16 cellular contexts compared by ENCODE assay signal in the genomic region with DNA sequence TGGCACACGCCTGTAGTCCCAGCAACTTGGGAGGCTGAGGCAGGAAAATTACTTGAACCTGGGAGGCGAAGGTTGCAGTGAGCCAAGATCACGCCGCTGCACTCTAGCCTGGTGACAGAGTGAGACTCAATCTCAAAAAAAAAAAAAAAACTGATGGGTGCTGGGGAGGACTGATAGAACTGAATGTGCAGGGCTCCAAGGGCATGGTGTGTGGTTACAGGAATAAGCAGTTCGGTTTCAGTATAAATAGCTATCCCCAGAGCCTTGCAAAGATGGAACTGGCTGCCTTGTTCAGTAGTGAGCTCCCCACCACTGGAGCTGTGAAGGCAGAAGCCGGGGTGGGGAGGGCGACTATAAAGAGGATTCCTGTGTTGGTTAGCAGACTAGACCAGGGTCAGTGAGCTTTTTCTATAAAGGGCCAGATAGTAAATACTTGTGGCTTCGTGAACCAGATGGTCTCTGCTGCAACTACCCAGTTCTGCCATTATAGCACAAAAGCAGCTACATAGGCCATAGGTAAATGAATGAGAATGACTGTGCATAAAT. TPM values are rescaled to one million over a fixed set of nuclear protein-coding genes. Genes with fewer than 3 reads are reported as not detected.
DNase-seq lines count a peak whose midpoint lies in the region; ATAC-seq lines count a peak whose summit lies in the region.
"Had no signal": no experiment of that assay in that cellular context is flagged by ENCODE, and none has a peak within 500 bp of the region (broad histone marks: within the 10 kb centered on the region; RNA-seq: fewer than 3 reads in every experiment).

No MANE protein-coding gene starts in this region.

- H3K4me2 ChIP-seq in mesenchymal stem cell (ENCODE audit: low read length, poor library complexity, severe bottlenecking) = no peak overlapping the region

- H2AFZ ChIP-seq in mesenchymal stem cell (ENCODE audit: low read depth, low read length) = no peak overlapping the region

- H3K23ac ChIP-seq in mesenchymal stem cell (ENCODE audit: low read length in 2 of 2) = no peak overlapping the region

- 85% methylated on average over 8 of the region's 8 CpGs for WGBS in mesenchymal stem cell

- no peaks in the 10 kb centered on the region for H3K27me3 ChIP-seq in mesenchymal stem cell (ENCODE audit: control insufficient read depth in 1 of 2, insufficient read depth in 1 of 2, low read length in 2 of 2)
- H3K27me3 ChIP-seq: foreskin keratinocyte had no signal

- no peaks in the 10 kb centered on the region for H3K9me3 ChIP-seq in mesenchymal stem cell (ENCODE audit: control insufficient read depth, low read length)
- H3K9me3 ChIP-seq: thoracic aorta had no signal

- H3K79me1 ChIP-seq in mesenchymal stem cell (replicated peaks; ENCODE audit: low read length, poor library complexity, severe bottlenecking) = peaks cover 52% of the 10 kb centered on the region

- H4K91ac ChIP-seq in mesenchymal stem cell (ENCODE audit: low read length) = no peak overlapping the region

- H3K27me3 Mint-ChIP-seq in activated T-cell treated with anti-CD3 and anti-CD28 coated beads, Interleukin-2, amount 50 U/mL, for 24 hours = no peaks in the 10 kb centered on the region
- no peaks in the 10 kb centered on the region for H3K27me3 Mint-ChIP-seq in activated T-helper 17 cell treated with anti-CD3 and anti-CD28 coated beads, Interleukin-2, amount 50 U/mL, for 72 hours
- H3K27me3 Mint-ChIP-seq: activated CD4-positive, alpha-beta memory T cell treated with anti-CD3 and anti-CD28 coated beads for 36 hours; activated naive CD8-positive, alpha-beta T cell; naive B cell had no signal

- no peak overlapping the region for H3K4me3 ChIP-seq in mesenchymal stem cell (ENCODE audit: insufficient read depth in 1 of 2, low read depth in 1 of 2, low read length in 2 of 2)
- H3K4me3 ChIP-seq: coronary artery, thoracic aorta had no signal

- no peak overlapping the region for H3K4ac ChIP-seq in mesenchymal stem cell (ENCODE audit: low read depth in 1 of 2, low read length in 2 of 2)

- H3K27ac Mint-ChIP-seq in activated T-cell treated with anti-CD3 and anti-CD28 coated beads, Interleukin-2, amount 50 U/mL, for 24 hours = peak overlapping the region; percentile 8
- H3K27ac Mint-ChIP-seq in activated T-helper 17 cell treated with anti-CD3 and anti-CD28 coated beads, Interleukin-2, amount 50 U/mL, for 72 hours = peak overlapping the region; percentile 48
- H3K27ac Mint-ChIP-seq in stimulated activated effector memory CD8-positive, alpha-beta T cell treated with anti-CD3 and anti-CD28 coated beads, Interleukin-12 subunit alpha, Interleukin-12 subunit beta, amount 100 ng/mL, for 72 hours = peak overlapping the region; percentile 52
- H3K27ac Mint-ChIP-seq: activated naive CD8-positive, alpha-beta T cell had no signal

- H4K8ac ChIP-seq in mesenchymal stem cell (ENCODE audit: low read length) = no peak overlapping the region

- H2BK12ac ChIP-seq in mesenchymal stem cell (ENCODE audit: low read length in 2 of 2) = no peak overlapping the region

- H2AK5ac ChIP-seq in mesenchymal stem cell (ENCODE audit: low read length, severe bottlenecking) = no peak overlapping the region

- H2BK120ac ChIP-seq in mesenchymal stem cell (ENCODE audit: low read depth, low read length) = no peak overlapping the region

- no peak overlapping the region for H3K9ac ChIP-seq in mesenchymal stem cell (ENCODE audit: low read length)

- peaks cover 4 to 35% of the 10 kb centered on the region in 2 experiments for H3K36me3 ChIP-seq in mesenchymal stem cell (ENCODE audit: control insufficient read depth in 1 of 2, insufficient read depth in 2 of 2, low read depth in 1 of 2, low read length in 2 of 2)
- H3K36me3 ChIP-seq: thoracic aorta had no signal

- no peak overlapping the region for H3K14ac ChIP-seq in mesenchymal stem cell (ENCODE audit: low read length in 2 of 2)

- H3K9me3 Mint-ChIP-seq in activated T-cell treated with anti-CD3 and anti-CD28 coated beads, Interleukin-2, amount 50 U/mL, for 24 hours = no peaks in the 10 kb centered on the region
- no peaks in the 10 kb centered on the region for H3K9me3 Mint-ChIP-seq in activated T-helper 17 cell treated with anti-CD3 and anti-CD28 coated beads, Interleukin-2, amount 50 U/mL, for 72 hours
- H3K9me3 Mint-ChIP-seq in stimulated activated effector memory CD8-positive, alpha-beta T cell treated with anti-CD3 and anti-CD28 coated beads, Interleukin-12 subunit alpha, Interleukin-12 subunit beta, amount 100 ng/mL, for 72 hours = no peaks in the 10 kb centered on the region
- H3K9me3 Mint-ChIP-seq: activated CD4-positive, alpha-beta memory T cell treated with anti-CD3 and anti-CD28 coated beads for 36 hours; naive B cell had no signal

- no peak overlapping the region for H3K18ac ChIP-seq in mesenchymal stem cell (ENCODE audit: low read depth in 1 of 2, low read length in 2 of 2)

- H3K4me1 ChIP-seq in mesenchymal stem cell (ENCODE audit: control insufficient read depth, insufficient read depth, low read depth, low read length) = peaks cover 10% of the 10 kb centered on the region
- H3K4me1 ChIP-seq: foreskin keratinocyte had no signal

- no peak for ATAC-seq in activated T-helper 17 cell treated with anti-CD3 and anti-CD28 coated beads, Interleukin-2, amount 50 U/mL, for 72 hours (replicated peaks)
- ATAC-seq in stimulated activated effector memory CD8-positive, alpha-beta T cell treated with anti-CD3 and anti-CD28 coated beads, Interleukin-12 subunit alpha, Interleukin-12 subunit beta, amount 100 ng/mL, for 72 hours = no peak
- no peak for ATAC-seq in GM19395 (IDR thresholded peaks at IDR 0.05; ENCODE audit: unreplicated experiment)
- ATAC-seq: foreskin keratinocyte had no signal

- DNase-seq in activated T-cell treated with anti-CD3 and anti-CD28 coated beads, Interleukin-2, amount 50 U/mL, for 24 hours = no peak
- DNase-seq in activated T-cell treated with anti-CD3 and anti-CD28 coated beads for 4 hours (no peak), mesenchymal stem cell (peak; percentile 27), NCI-H2171 treated with DMSO at 0.1 percent for 48 hours (lab: John Stamatoyannopoulos, UW) (no peak)
- DNase-seq in stimulated activated effector memory CD8-positive, alpha-beta T cell treated with anti-CD3 and anti-CD28 coated beads, Interleukin-12 subunit alpha, Interleukin-12 subunit beta, amount 100 ng/mL, for 72 hours (ENCODE audit: low spot score in 2 of 2) = no peak
- no peak for DNase-seq in stimulated activated CD8-positive, alpha-beta memory T cell treated with anti-CD3 and anti-CD28 coated beads, Interleukin-4, amount 100 ng/mL, for 48 hours
- DNase-seq: activated CD4-positive, alpha-beta memory T cell treated with anti-CD3 and anti-CD28 coated beads for 36 hours; foreskin keratinocyte; naive B cell; NCI-H1930; NCI-H510A had no signal

- no peak overlapping the region for H3K27ac ChIP-seq in mesenchymal stem cell (ENCODE audit: low read length, poor library complexity, severe bottlenecking)
- H3K27ac ChIP-seq: coronary artery, foreskin keratinocyte, thoracic aorta had no signal

- peaks cover 10% of the 10 kb centered on the region for H3K36me3 Mint-ChIP-seq in activated T-cell treated with anti-CD3 and anti-CD28 coated beads, Interleukin-2, amount 50 U/mL, for 24 hours (ENCODE audit: low read depth)
- peaks cover 18% of the 10 kb centered on the region for H3K36me3 Mint-ChIP-seq in activated T-helper 17 cell treated with anti-CD3 and anti-CD28 coated beads, Interleukin-2, amount 50 U/mL, for 72 hours (ENCODE audit: low read depth)
- H3K36me3 Mint-ChIP-seq in stimulated activated effector memory CD8-positive, alpha-beta T cell treated with anti-CD3 and anti-CD28 coated beads, Interleukin-12 subunit alpha, Interleukin-12 subunit beta, amount 100 ng/mL, for 72 hours = peaks cover 1% of the 10 kb centered on the region
- H3K36me3 Mint-ChIP-seq: activated CD4-positive, alpha-beta memory T cell treated with anti-CD3 and anti-CD28 coated beads for 36 hours; naive B cell had no signal

- H3K4me1 Mint-ChIP-seq in activated T-cell treated with anti-CD3 and anti-CD28 coated beads, Interleukin-2, amount 50 U/mL, for 24 hours (ENCODE audit: low read depth) = peaks cover 82% of the 10 kb centered on the region
- peaks cover 62% of the 10 kb centered on the region for H3K4me1 Mint-ChIP-seq in activated T-helper 17 cell treated with anti-CD3 and anti-CD28 coated beads, Interleukin-2, amount 50 U/mL, for 72 hours
- peaks cover 71% of the 10 kb centered on the region for H3K4me1 Mint-ChIP-seq in stimulated activated effector memory CD8-positive, alpha-beta T cell treated with anti-CD3 and anti-CD28 coated beads, Interleukin-12 subunit alpha, Interleukin-12 subunit beta, amount 100 ng/mL, for 72 hours

- no peak overlapping the region for H3K4me3 Mint-ChIP-seq in activated T-cell treated with anti-CD3 and anti-CD28 coated beads, Interleukin-2, amount 50 U/mL, for 24 hours
- H3K4me3 Mint-ChIP-seq in activated T-helper 17 cell treated with anti-CD3 and anti-CD28 coated beads, Interleukin-2, amount 50 U/mL, for 72 hours = peak overlapping the region; percentile 49
- H3K4me3 Mint-ChIP-seq in stimulated activated effector memory CD8-positive, alpha-beta T cell treated with anti-CD3 and anti-CD28 coated beads, Interleukin-12 subunit alpha, Interleukin-12 subunit beta, amount 100 ng/mL, for 72 hours = no peak overlapping the region
- H3K4me3 Mint-ChIP-seq: activated CD4-positive, alpha-beta memory T cell treated with anti-CD3 and anti-CD28 coated beads for 36 hours had no signal

- H2BK5ac ChIP-seq in mesenchymal stem cell (ENCODE audit: low read depth, low read length, poor library complexity, severe bottlenecking) = no peak overlapping the region

- H2BK15ac ChIP-seq in mesenchymal stem cell (ENCODE audit: low read depth, poor library complexity, severe bottlenecking) = no peak overlapping the region

RNA-seq across cellular contexts. Expression of gene TOM1, which starts 5.9 kb away (rescaled TPM):
- 10 to 100 TPM; 21.5 to 60.0 TPM for total RNA-seq in activated T-helper 17 cell treated with anti-CD3 and anti-CD28 coated beads, Interleukin-2, amount 50 U/mL, for 72 hours
- 48.3 TPM for polyA plus RNA-seq in mesenchymal stem cell (2013, experiment 1 of 2)
- 46.7 TPM for polyA plus RNA-seq in mesenchymal stem cell (2013, experiment 2 of 2)

RNA-seq across cellular contexts. Expression of gene HMGXB4, which starts 48.3 kb away (rescaled TPM):
- 10 to 100 TPM; 35.3 to 36.9 TPM for total RNA-seq in activated T-helper 17 cell treated with anti-CD3 and anti-CD28 coated beads, Interleukin-2, amount 50 U/mL, for 72 hours
- 22.0 TPM for polyA plus RNA-seq in mesenchymal stem cell (2013, experiment 1 of 2)
- 22.4 TPM for polyA plus RNA-seq in mesenchymal stem cell (2013, experiment 2 of 2)
